21 cellular contexts compared by ENCODE assay signal in the genomic region with DNA sequence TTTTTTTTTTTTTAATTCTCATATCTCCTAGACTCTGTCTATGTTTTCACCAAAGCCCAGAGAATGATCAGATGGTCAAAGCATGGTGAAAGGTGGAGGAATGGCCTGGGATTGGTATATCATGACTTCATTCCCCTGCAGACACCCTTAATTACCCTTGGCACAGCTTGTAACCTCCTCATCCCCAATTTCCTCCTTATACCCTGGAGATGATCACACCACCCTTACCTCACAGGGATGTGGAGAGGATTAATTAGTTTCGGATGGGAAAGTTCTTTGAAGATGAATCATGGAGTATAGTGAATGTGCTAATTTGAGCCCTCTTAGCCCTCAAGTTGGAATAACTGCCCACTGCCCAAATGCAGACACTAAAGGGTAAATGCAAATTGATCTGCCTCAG.
A peak's percentile ranks its signal among the peaks of the same experiment; 100 is the strongest.
DNase-seq lines count a peak whose midpoint lies in the region; ATAC-seq, FAIRE-seq and TF ChIP-seq lines count a peak whose summit lies in the region.
"Had no signal": no experiment of that assay in that cellular context is flagged by ENCODE, and none has a peak within 500 bp of the region (broad histone marks: within the 10 kb centered on the region; RNA-seq: fewer than 3 reads in every experiment).

No MANE protein-coding gene starts in this region.

- no peaks in the 10 kb centered on the region for H3K4me1 ChIP-seq in GM23248 (ENCODE audit: insufficient read depth)
- H3K4me1 ChIP-seq in mesendoderm (ENCODE audit: control insufficient read depth, low read depth, low read length) = peaks cover 2% of the 10 kb centered on the region

- no peaks in the 10 kb centered on the region for H3K36me3 Mint-ChIP-seq in stimulated activated memory B cell treated with anti-CD40 and anti-IgM and Interleukin-4, amounts not matched to agents 10 μg/mL and 1 μg/mL and 100 μg/mL, for 72 hours
- H3K36me3 Mint-ChIP-seq: IgD-negative memory B cell had no signal

- H3K56ac ChIP-seq in mesendoderm (ENCODE audit: low read length) = no peak overlapping the region

- no peaks in the 10 kb centered on the region for H4K20me1 ChIP-seq in GM23248 (ENCODE audit: insufficient read depth)

- H3K23ac ChIP-seq in mesendoderm (ENCODE audit: low read length) = no peak overlapping the region

- no peaks in the 10 kb centered on the region for H3K4me1 Mint-ChIP-seq in stimulated activated memory B cell treated with anti-CD40 and anti-IgM and Interleukin-4, amounts not matched to agents 10 μg/mL and 1 μg/mL and 100 μg/mL, for 72 hours
- H3K4me1 Mint-ChIP-seq: B cell, IgD-negative memory B cell had no signal

- 24 to 30% methylated on average over 1 of the region's 1 CpG for WGBS in GM23248 (ENCODE audit: low coverage in 1 of 2, low lambda C conversion rate in 2 of 2, missing lambda C conversion rate in 2 of 2), 2 experiments
- no CpG with 5 or more reads among the region's 1 CpG for WGBS in mesendoderm (ENCODE audit: extremely low coverage, insufficient coverage, low lambda C conversion rate)

- TF ChIP-seq CTCF in bronchial epithelial cell (IDR thresholded peaks at IDR 0.05; ENCODE audit: insufficient read depth, low read length, severe bottlenecking) = no peak
- no peak for TF ChIP-seq CTCF in WERI-Rb-1 (IDR thresholded peaks at IDR 0.05; ENCODE audit: low read depth, low read length)

- no peak overlapping the region for H3K4me2 ChIP-seq in GM23248 (ENCODE audit: unreplicated experiment)
- no peak overlapping the region for H3K4me2 ChIP-seq in mesendoderm (ENCODE audit: low read length)

- H3K36me3 ChIP-seq in GM23248 (ENCODE audit: low read depth) = no peaks in the 10 kb centered on the region
- no peaks in the 10 kb centered on the region for H3K36me3 ChIP-seq in bronchial epithelial cell (ENCODE audit: control insufficient read depth, insufficient read depth, low read length)
- H3K36me3 ChIP-seq in mesendoderm (ENCODE audit: control insufficient read depth, insufficient read depth, low read length) = no peaks in the 10 kb centered on the region
- no peaks in the 10 kb centered on the region for H3K36me3 ChIP-seq in WERI-Rb-1

- no peak overlapping the region for H2AK5ac ChIP-seq in mesendoderm (ENCODE audit: low read length)

- peak; percentile 13 for FAIRE-seq in bronchial epithelial cell (lab: Jason Lieb, UNC)

- H3K4ac ChIP-seq in mesendoderm (ENCODE audit: low read depth, low read length) = no peak overlapping the region

- no peak overlapping the region for H3K9ac ChIP-seq in GM23248
- H3K9ac ChIP-seq in mesendoderm (ENCODE audit: low read length) = no peak overlapping the region

- H4K8ac ChIP-seq in mesendoderm (ENCODE audit: low read depth, low read length) = no peak overlapping the region

- H3K79me2 ChIP-seq in GM23248 (ENCODE audit: insufficient read depth) (no peaks in the 10 kb centered on the region), mesendoderm (ENCODE audit: control insufficient read depth, insufficient read depth, low read length) (no peaks in the 10 kb centered on the region)

- H3K27me3 ChIP-seq in GM23248 (replicated peaks; ENCODE audit: insufficient read depth) = no peaks in the 10 kb centered on the region
- H3K27me3 ChIP-seq in bronchial epithelial cell (ENCODE audit: control insufficient read depth, insufficient read depth, low read length) = no peaks in the 10 kb centered on the region
- H3K27me3 ChIP-seq in mesendoderm (ENCODE audit: insufficient read depth, low read length, poor library complexity) = no peaks in the 10 kb centered on the region
- peaks cover 5% of the 10 kb centered on the region for H3K27me3 ChIP-seq in WERI-Rb-1 (ENCODE audit: insufficient read depth, low read depth, severe bottlenecking)

- DNase-seq in AG20443 (ENCODE audit: low spot score) (peak; percentile 40), GM23248 (peak; percentile 22), bronchial epithelial cell (ENCODE audit: low read depth) (peak; percentile 70), mesendoderm (peak; percentile 41), NCI-H1105 (lab: John Stamatoyannopoulos, UW) (no peak), WERI-Rb-1 (no peak)
- no peak for DNase-seq in stimulated activated CD8-positive, alpha-beta memory T cell treated with anti-CD3 and anti-CD28 coated beads, Interleukin-4, amount 100 ng/mL, for 48 hours
- DNase-seq: ACHN, DMS153, H9, MM.1S, NCI-H1092 treated with DMSO at 0.1 percent for 48 hours, NCI-H1694, NCI-H510A treated with DMSO at 0.1 percent for 48 hours, NCI-H774, OCI-M1, SHP77 had no signal

- H2AFZ ChIP-seq in GM23248 = no peak overlapping the region

- no peak for ATAC-seq in stimulated activated memory B cell treated with anti-CD40 and anti-IgM and Interleukin-4, amounts not matched to agents 10 μg/mL and 1 μg/mL and 100 μg/mL, for 72 hours

- H2BK15ac ChIP-seq in mesendoderm (replicated peaks; ENCODE audit: low read depth) = no peak overlapping the region

- no peaks in the 10 kb centered on the region for H3K27me3 Mint-ChIP-seq in stimulated activated memory B cell treated with anti-CD40 and anti-IgM and Interleukin-4, amounts not matched to agents 10 μg/mL and 1 μg/mL and 100 μg/mL, for 72 hours
- H3K27me3 Mint-ChIP-seq: B cell had no signal

- no peak overlapping the region for H3K4me3 ChIP-seq in GM23248
- no peak overlapping the region for H3K4me3 ChIP-seq in bronchial epithelial cell (ENCODE audit: low read depth, low read length)
- no peak overlapping the region for H3K4me3 ChIP-seq in mesendoderm (ENCODE audit: low read length)
- H3K4me3 ChIP-seq in WERI-Rb-1 (ENCODE audit: low read depth, low read length) = no peak overlapping the region
- H3K4me3 ChIP-seq: SK-N-MC had no signal

- no peak overlapping the region for H2BK120ac ChIP-seq in mesendoderm (ENCODE audit: low read depth, low read length)

- no peaks in the 10 kb centered on the region for H3K79me1 ChIP-seq in mesendoderm (ENCODE audit: low read length)

- no peak overlapping the region for H2BK5ac ChIP-seq in mesendoderm (ENCODE audit: low read length)

- H3K9me2 ChIP-seq in GM23248 (ENCODE audit: insufficient read depth) = no peaks in the 10 kb centered on the region

- H3K4me3 Mint-ChIP-seq in stimulated activated memory B cell treated with anti-CD40 and anti-IgM and Interleukin-4, amounts not matched to agents 10 μg/mL and 1 μg/mL and 100 μg/mL, for 72 hours = no peak overlapping the region
- H3K4me3 Mint-ChIP-seq: B cell, H9, IgD-negative memory B cell had no signal

- in situ Hi-C loops in GM23248 (cut with MboI) = no loop called here

- no peak overlapping the region for H4K5ac ChIP-seq in mesendoderm (ENCODE audit: low read length)

- no peak overlapping the region for H3K18ac ChIP-seq in mesendoderm (ENCODE audit: low read length)

- no peak overlapping the region for H3K27ac ChIP-seq in GM23248
- no peak overlapping the region for H3K27ac ChIP-seq in mesendoderm (ENCODE audit: low read depth, low read length)
- no peak overlapping the region for H3K27ac ChIP-seq in WERI-Rb-1
- H3K27ac ChIP-seq: SK-N-MC had no signal

- no peaks in the 10 kb centered on the region for H3K9me3 Mint-ChIP-seq in stimulated activated memory B cell treated with anti-CD40 and anti-IgM and Interleukin-4, amounts not matched to agents 10 μg/mL and 1 μg/mL and 100 μg/mL, for 72 hours
- H3K9me3 Mint-ChIP-seq: H9, IgD-negative memory B cell had no signal

- no peak overlapping the region for H3K27ac Mint-ChIP-seq in stimulated activated memory B cell treated with anti-CD40 and anti-IgM and Interleukin-4, amounts not matched to agents 10 μg/mL and 1 μg/mL and 100 μg/mL, for 72 hours
- H3K27ac Mint-ChIP-seq: B cell, H9, IgD-negative memory B cell had no signal

- no peaks in the 10 kb centered on the region for H3K9me3 ChIP-seq in GM23248 (ENCODE audit: low read depth)
- H3K9me3 ChIP-seq in WERI-Rb-1 (ENCODE audit: severe bottlenecking) = no peaks in the 10 kb centered on the region

- no peaks in the 10 kb centered on the region for H3F3A ChIP-seq in GM23248 (ENCODE audit: insufficient read depth)

Comparison
In these comparisons a context has a peak if more than half of its experiments do, and no peak if none do; other contexts are left out.
1. DNase-seq: peak in AG20443 (single experiment), GM23248 (single experiment), bronchial epithelial cell (single experiment) and mesendoderm (single experiment); none in NCI-H1105 (single experiment), stimulated activated CD8-positive, alpha-beta memory T cell treated with anti-CD3 and anti-CD28 coated beads, Interleukin-4, amount 100 ng/mL, for 48 hours (single experiment) and WERI-Rb-1 (single experiment).